ENCODE assay signal across 11 cellular contexts in the genomic region with DNA sequence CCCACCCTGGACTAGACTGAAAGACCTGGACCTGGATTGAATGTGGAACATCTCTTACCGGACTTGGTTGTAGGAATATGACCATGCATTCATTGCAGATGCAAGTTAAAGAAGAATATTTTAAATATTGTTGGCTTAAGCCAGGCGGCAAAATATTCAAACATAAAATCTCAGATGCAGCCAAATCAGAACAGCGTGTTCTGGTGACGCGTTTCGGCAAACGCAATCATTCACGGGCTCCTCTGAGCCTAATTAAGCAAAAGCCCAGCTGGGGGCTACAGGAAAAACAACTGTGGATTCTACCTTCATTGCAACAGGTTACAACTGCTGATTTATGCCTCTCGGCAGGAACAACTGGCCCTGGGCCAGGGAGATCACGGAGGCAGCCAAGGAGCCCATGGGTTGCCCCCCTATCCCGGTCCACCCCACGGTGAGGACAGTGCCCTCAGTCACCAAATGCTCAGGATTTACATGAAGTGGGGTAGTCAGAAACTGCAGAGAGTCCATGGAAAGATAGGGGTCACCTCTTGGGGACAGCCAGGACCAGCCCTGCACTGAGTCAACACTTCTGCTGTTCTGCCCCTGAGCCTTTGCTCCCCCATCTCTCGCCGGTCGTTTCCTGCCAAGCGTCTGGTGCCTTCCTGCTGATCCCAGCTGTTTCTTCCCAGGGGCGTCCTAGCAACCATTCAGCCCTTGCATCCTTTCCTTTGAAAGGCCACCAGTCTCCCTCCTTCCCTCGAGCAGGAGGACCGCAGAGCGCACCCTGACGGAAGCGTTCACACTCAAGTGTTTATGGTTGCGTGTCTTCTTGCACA.
DNase-seq lines count a peak whose midpoint lies in the region; ATAC-seq, FAIRE-seq and TF ChIP-seq lines count a peak whose summit lies in the region.
"Had no signal": no experiment of that assay in that cellular context is flagged by ENCODE, and none has a peak within 500 bp of the region (broad histone marks: within the 10 kb centered on the region; RNA-seq: fewer than 3 reads in every experiment).

No MANE protein-coding gene starts in this region.

- TF ChIP-seq CTCF in activated CD8-positive, alpha-beta T cell treated with anti-CD3 and anti-CD28 coated beads for 36 hours (IDR thresholded peaks at IDR 0.05) = no peak
- no peak for TF ChIP-seq CTCF in GM12878 (IDR thresholded peaks at IDR 0.05 in 2 of 3, conservative IDR thresholded peaks at IDR 0.05 in 1 of 3; ENCODE audit: control insufficient read depth in 2 of 3, extremely low read depth in 1 of 3, insufficient read depth in 1 of 3, low read depth in 3 of 3, low read length in 3 of 3)
- no peak for TF ChIP-seq CTCF in transverse colon (IDR thresholded peaks at IDR 0.05)
- TF ChIP-seq CTCF in tibial nerve (IDR thresholded peaks at IDR 0.05) = no peak

- no peaks in the 10 kb centered on the region for H3K9me3 Mint-ChIP-seq in activated CD8-positive, alpha-beta T cell treated with anti-CD3 and anti-CD28 coated beads, Interleukin-2, amount 10 ng/mL, durations not matched to agents 7 days and 5 days (ENCODE audit: insufficient read depth)
- peaks cover 2% of the 10 kb centered on the region for H3K9me3 Mint-ChIP-seq in activated CD8-positive, alpha-beta T cell treated with anti-CD3 and anti-CD28 coated beads for 36 hours

- POLR2A ChIA-PET in activated CD8-positive, alpha-beta T cell treated with anti-CD3 and anti-CD28 coated beads, Interleukin-2, amount 10 ng/mL, durations not matched to agents 7 days and 5 days (lab: Charles Lee) = no interaction called here
- POLR2A ChIA-PET in activated CD8-positive, alpha-beta T cell treated with anti-CD3 and anti-CD28 coated beads for 36 hours (lab: Charles Lee) = no interaction called here
- POLR2A ChIA-PET in GM12878 (lab: Charles Lee) = interaction anchor here (1.0 to 1.6 kb wide), 2 partner anchors 9 to 46 kb away, joined by 3 to 10 read pairs; no protein-coding TSS in a partner anchor

- H3K4me3 Mint-ChIP-seq in activated CD8-positive, alpha-beta T cell treated with anti-CD3 and anti-CD28 coated beads, Interleukin-2, amount 10 ng/mL, durations not matched to agents 7 days and 5 days = no peak overlapping the region
- H3K4me3 Mint-ChIP-seq in activated CD8-positive, alpha-beta T cell treated with anti-CD3 and anti-CD28 coated beads for 36 hours = no peak overlapping the region

- H3K4me1 Mint-ChIP-seq in activated CD8-positive, alpha-beta T cell treated with anti-CD3 and anti-CD28 coated beads, Interleukin-2, amount 10 ng/mL, durations not matched to agents 7 days and 5 days (ENCODE audit: low read depth) = peaks cover 58% of the 10 kb centered on the region
- peaks cover 48% of the 10 kb centered on the region for H3K4me1 Mint-ChIP-seq in activated CD8-positive, alpha-beta T cell treated with anti-CD3 and anti-CD28 coated beads for 36 hours (ENCODE audit: low read depth)

- no peaks in the 10 kb centered on the region for H3K27me3 ChIP-seq in GM12878 (replicated peaks in 1 of 2; ENCODE audit: control insufficient read depth in 2 of 2, insufficient read depth in 2 of 2, low read length in 1 of 2)
- no peaks in the 10 kb centered on the region for H3K27me3 ChIP-seq in transverse colon
- H3K27me3 ChIP-seq in tibial nerve = no peaks in the 10 kb centered on the region

- SMC1A ChIA-PET in GM12878 (lab: Charles Lee; ENCODE audit: uncharacterized antibody, unreplicated experiment) = interaction anchor here (1.2 to 2.4 kb wide), 5 partner anchors 10 to 50 kb away, joined by 3 to 12 read pairs (median 6); no protein-coding TSS in a partner anchor

- DNase-seq in activated CD8-positive, alpha-beta T cell treated with anti-CD3 and anti-CD28 coated beads, Interleukin-2, amount 10 ng/mL, durations not matched to agents 7 days and 5 days = no peak
- no peak for DNase-seq in activated CD8-positive, alpha-beta T cell treated with anti-CD3 and anti-CD28 coated beads for 36 hours
- DNase-seq in GM12878 (ENCODE audit: low read depth, low spot score) (no peak), left colon (peak; percentile 20 to 36), transverse colon (peak; percentile 26), HCEC 1CT (no peak), cerebellar nuclear complex (lab: John Stamatoyannopoulos, UW) (no peak), tibial nerve (ENCODE audit: low spot score in 2 of 2) (no peak)
- DNase-seq: activated CD4-positive, alpha-beta T cell treated with anti-CD3 and anti-CD28 coated beads for 4 hours; cortex of kidney; NCI-H345 had no signal

- WGBS in GM12878 (ENCODE audit: insufficient coverage, insufficient replicate concordance, low lambda C conversion rate, missing lambda C conversion rate) = 84% methylated on average over 23 of the region's 23 CpGs
- 55 to 68% methylated on average over 22 to 23 of the region's 23 CpGs for WGBS in transverse colon (ENCODE audit: low coverage in 1 of 2), 2 donors
- 35 to 42% methylated on average over 23 of the region's 23 CpGs for WGBS in tibial nerve, 2 donors

- intact Hi-C loops in activated CD8-positive, alpha-beta T cell treated with anti-CD3 and anti-CD28 coated beads for 36 hours (cut with micrococcal nuclease) = no loop called here
- intact Hi-C loops in GM12878 (cut with micrococcal nuclease; ENCODE audit: unreplicated experiment) = loop anchor here (10.0 kb wide), 1 partner anchor 1200 kb away; no protein-coding TSS in a partner anchor
- intact Hi-C loops in left colon (cut with DNase I, micrococcal nuclease) = no loop called here
- intact Hi-C loops in transverse colon (cut with DNase I; ENCODE audit: low total_unique reads) = no loop called here

- peaks cover 7% of the 10 kb centered on the region; the same call in 2 of the 3 replicates for H3K9me3 ChIP-seq in GM12878 (replicated peaks; ENCODE audit: control insufficient read depth, insufficient read depth, low read length)
- no peaks in the 10 kb centered on the region for H3K9me3 ChIP-seq in transverse colon
- no peaks in the 10 kb centered on the region for H3K9me3 ChIP-seq in tibial nerve

- no peak for ATAC-seq in activated CD8-positive, alpha-beta T cell treated with anti-CD3 and anti-CD28 coated beads, Interleukin-2, amount 10 ng/mL, durations not matched to agents 7 days and 5 days
- no peak for ATAC-seq in activated CD8-positive, alpha-beta T cell treated with anti-CD3 and anti-CD28 coated beads for 36 hours
- ATAC-seq in GM12878 (0 out of 3 replicates have a peak, but pooled peaks have one; percentile 2), left colon (no peak)

- H3K4me1 ChIP-seq in GM12878 (ENCODE audit: control insufficient read depth, insufficient read depth, low read length) (peaks cover 79% of the 10 kb centered on the region), transverse colon (peaks cover 0 to 8% (median 2%) of the 10 kb centered on the region in 4 donors), tibial nerve (peaks cover 0 to 12% (median 6%) of the 10 kb centered on the region in 4 donors)

- H4K20me1 ChIP-seq in GM12878 (ENCODE audit: control insufficient read depth, insufficient read depth) = no peaks in the 10 kb centered on the region

- TF ChIP-seq POLR2A in GM12878 (IDR thresholded peaks at IDR 0.05; ENCODE audit: low read depth, low read length) (no peak), transverse colon (IDR thresholded peaks at IDR 0.05) (no peak), tibial nerve (IDR thresholded peaks at IDR 0.05) (no peak)

- RAD21 ChIA-PET in GM12878 (lab: Charles Lee; ENCODE audit: unreplicated experiment) = interaction anchor here (0.9 to 1.7 kb wide), 5 partner anchors 9 to 216 kb away, joined by 3 to 4 read pairs (median 3); no protein-coding TSS in a partner anchor

- no TSS peak for BruUV-seq in GM12878 (replicated peaks; lab: Mats Ljungman, UMichigan)

- TF ChIP-seq EP300 in GM12878 (IDR thresholded peaks at IDR 0.05; ENCODE audit: borderline replicate concordance in 1 of 2, control insufficient read depth in 1 of 2, low read depth in 2 of 2, low read length in 2 of 2) (no peak), transverse colon (IDR thresholded peaks at IDR 0.05; ENCODE audit: low read depth) (no peak), tibial nerve (IDR thresholded peaks at IDR 0.05) (no peak)

- TF ChIP-seq RAD21 in GM12878 (IDR thresholded peaks at IDR 0.05; ENCODE audit: insufficient read depth, low read depth, low read length) = no peak

- in situ Hi-C loops in GM12878 (cut with MboI) (no loop called here), transverse colon (cut with MboI; ENCODE audit: low pct_ligation_motif_present in 1 of 4, low pct_unique_long_range_greater_than_20kb in 1 of 4, low sequenced_read_pairs in 3 of 4) (no loop called here)

- H3K27me3 Mint-ChIP-seq in activated CD8-positive, alpha-beta T cell treated with anti-CD3 and anti-CD28 coated beads, Interleukin-2, amount 10 ng/mL, durations not matched to agents 7 days and 5 days (ENCODE audit: low read depth) = no peaks in the 10 kb centered on the region
- H3K27me3 Mint-ChIP-seq in activated CD8-positive, alpha-beta T cell treated with anti-CD3 and anti-CD28 coated beads for 36 hours = no peaks in the 10 kb centered on the region

- H3K27ac ChIP-seq in GM12878 (ENCODE audit: control insufficient read depth, insufficient read depth) (peak overlapping the region; percentile 65), transverse colon (peak overlapping the region; percentile 20 to 44 (median 30)), tibial nerve (no peak overlapping the region)

- no peak for FAIRE-seq in GM12878 (lab: Jason Lieb, UNC)

- H3K27ac Mint-ChIP-seq in activated CD8-positive, alpha-beta T cell treated with anti-CD3 and anti-CD28 coated beads, Interleukin-2, amount 10 ng/mL, durations not matched to agents 7 days and 5 days = peak overlapping the region; percentile 8
- H3K27ac Mint-ChIP-seq in activated CD8-positive, alpha-beta T cell treated with anti-CD3 and anti-CD28 coated beads for 36 hours = no peak overlapping the region

- CTCF ChIA-PET in activated CD8-positive, alpha-beta T cell treated with anti-CD3 and anti-CD28 coated beads, Interleukin-2, amount 10 ng/mL, durations not matched to agents 7 days and 5 days (lab: Charles Lee) = interaction anchor here (0.9 kb wide), 1 partner anchor 39 kb away, joined by 4 read pairs; no protein-coding TSS in a partner anchor
- CTCF ChIA-PET in activated CD8-positive, alpha-beta T cell treated with anti-CD3 and anti-CD28 coated beads for 36 hours (lab: Charles Lee) = interaction anchor here (0.7 to 1.2 kb wide), 2 partner anchors 50 kb away, joined by 3 to 4 read pairs; no protein-coding TSS in a partner anchor
- CTCF ChIA-PET in GM12878 (lab: Yijun Ruan, JAX) = interaction anchor here (0.7 to 1.8 kb wide), 5 partner anchors 12 to 65 kb away, joined by 3 to 7 read pairs (median 4); partner anchors contain the start of gene SFMBT2

- H3K79me2 ChIP-seq in GM12878 (ENCODE audit: control insufficient read depth, insufficient read depth, low read length) = peaks cover 3% of the 10 kb centered on the region

- H3K36me3 ChIP-seq in GM12878 (ENCODE audit: control insufficient read depth in 2 of 2, insufficient read depth in 2 of 2, low read length in 1 of 2) (no peaks in the 10 kb centered on the region), transverse colon (no peaks in the 10 kb centered on the region), tibial nerve (no peaks in the 10 kb centered on the region)

- H3K4me3 ChIP-seq in GM12878 (0 out of 2 replicates have a peak overlapping the region, but pooled peaks have one; percentile 13), transverse colon (no peak overlapping the region), tibial nerve (no peak overlapping the region)

- peak overlapping the region; percentile 40 for H3K4me2 ChIP-seq in GM12878 (ENCODE audit: control insufficient read depth, insufficient read depth)

- H3K36me3 Mint-ChIP-seq in activated CD8-positive, alpha-beta T cell treated with anti-CD3 and anti-CD28 coated beads, Interleukin-2, amount 10 ng/mL, durations not matched to agents 7 days and 5 days (ENCODE audit: low read depth) = peaks cover 15% of the 10 kb centered on the region
- no peaks in the 10 kb centered on the region for H3K36me3 Mint-ChIP-seq in activated CD8-positive, alpha-beta T cell treated with anti-CD3 and anti-CD28 coated beads for 36 hours (ENCODE audit: low read depth)

- 0 out of 2 replicates have a peak overlapping the region, but pooled peaks have one; percentile 0 for H3K9ac ChIP-seq in GM12878 (ENCODE audit: control insufficient read depth, insufficient read depth, low read length)

- peak overlapping the region; percentile 65 for H2AFZ ChIP-seq in GM12878 (ENCODE audit: control insufficient read depth, low read depth, low read length)

Comparison
In these comparisons a context has a peak if more than half of its experiments do, and no peak if none do; other contexts are left out.
1. DNase-seq: peak in left colon (2 of 2) and transverse colon (single experiment); none in activated CD8-positive, alpha-beta T cell treated with anti-CD3 and anti-CD28 coated beads, Interleukin-2, amount 10 ng/mL, durations not matched to agents 7 days and 5 days (single experiment), activated CD8-positive, alpha-beta T cell treated with anti-CD3 and anti-CD28 coated beads for 36 hours (single experiment), GM12878 (single experiment), HCEC 1CT (single experiment), cerebellar nuclear complex (0 of 2) and tibial nerve (0 of 2).
2. H3K27ac ChIP-seq: peak in GM12878 (single experiment) and transverse colon (4 of 4); none in tibial nerve (0 of 4).